In the genomic region with DNA sequence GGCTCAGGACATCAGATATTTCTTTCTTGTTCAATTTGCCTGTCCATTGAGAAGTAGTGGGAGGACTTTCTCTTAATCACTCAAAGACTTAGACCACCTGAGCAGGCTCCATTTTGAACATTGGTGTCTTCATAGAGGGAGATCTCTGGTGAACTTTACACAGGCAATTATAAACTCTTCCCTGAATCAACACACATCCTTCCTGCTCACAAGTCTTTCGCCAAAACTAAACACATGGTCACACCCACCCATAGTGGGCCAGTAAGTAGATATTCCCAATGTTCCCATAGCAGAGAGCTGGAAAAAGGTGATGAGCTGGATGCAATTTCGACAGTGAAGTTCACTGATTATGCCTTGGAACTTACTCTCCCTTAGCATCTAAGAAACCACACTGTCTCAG, we compare ENCODE assay signal across 2 cellular contexts.
TF ChIP-seq lines count a peak whose summit lies in the region.

No MANE protein-coding gene starts in this region.

TF ChIP-seq in HepG2, 621 proteins besides CTCF, POLR2A, EP300 and RAD21:
- TF ChIP-seq ZNF7 (CRISPR knock-in tag; IDR thresholded peaks at IDR 0.05) = 0 out of 2 replicates have a peak, but pooled peaks have one; percentile 12
- TF ChIP-seq ZBTB3 (CRISPR knock-in tag; IDR thresholded peaks at IDR 0.05; ENCODE audit: borderline replicate concordance, low read depth) = no peak

TF ChIP-seq in IMR-90, 13 proteins besides CTCF, POLR2A, EP300 and RAD21:
- TF ChIP-seq MAZ (IDR thresholded peaks at IDR 0.05; ENCODE audit: borderline replicate concordance, low read depth, low read length) (no peak), SMC3 (IDR thresholded peaks at IDR 0.05; ENCODE audit: low read depth, low read length) (no peak), NFE2L2 (IDR thresholded peaks at IDR 0.05; ENCODE audit: low read depth, low read length) (no peak), FOS (IDR thresholded peaks at IDR 0.05; ENCODE audit: low read depth, low read length) (no peak)
